ENCODE assay signal across 34 cellular contexts in genomic region chr1:31095985-31096384, GRCh38.
"Had no signal": no experiment of that assay in that cellular context is flagged by ENCODE, and none has a peak within 500 bp of the region (broad histone marks: within the 10 kb centered on the region; RNA-seq: fewer than 3 reads in every experiment).

No MANE protein-coding gene starts in this region.

- H3K36me3 Mint-ChIP-seq: activated naive CD4-positive, alpha-beta T cell treated with anti-CD3 and anti-CD28 coated beads, Interleukin-2, amount 50 U/mL, for 72 hours; brain; WTC11 had no signal

- H3K9ac ChIP-seq: KMS-11 had no signal

- H3K4me1 Mint-ChIP-seq: activated CD4-positive, alpha-beta T cell treated with anti-CD3 and anti-CD28 coated beads for 36 hours; activated CD4-positive, alpha-beta T cell treated with anti-CD3 and anti-CD28 coated beads, Interleukin-2, amount 10 ng/mL, durations not matched to agents 7 days and 5 days; activated naive CD8-positive, alpha-beta T cell treated with anti-CD3 and anti-CD28 coated beads, Interleukin-2, amount 50 U/mL, for 24 hours had no signal

- ATAC-seq: activated CD4-positive, alpha-beta T cell treated with anti-CD3 and anti-CD28 coated beads for 36 hours; activated CD4-positive, CD25-positive, alpha-beta regulatory T cell treated with anti-CD3 and anti-CD28 coated beads, Interleukin-2, amount 50 U/mL, for 24 hours; activated naive CD4-positive, alpha-beta T cell treated with anti-CD3 and anti-CD28 coated beads, Interleukin-2, amount 50 U/mL, for 72 hours; activated naive CD8-positive, alpha-beta T cell treated with anti-CD3 and anti-CD28 coated beads, Interleukin-2, amount 50 U/mL, for 24 hours; activated T-cell treated with anti-CD3 and anti-CD28 coated beads, Interleukin-2, amount 50 U/mL, for 4 hours; WTC11 had no signal

- H3K4me3 ChIP-seq: PC-9 had no signal

- H3K4me2 ChIP-seq: KMS-11, PC-9 had no signal

- H2AFZ ChIP-seq: PC-9 had no signal

- H3K4me3 Mint-ChIP-seq: activated CD4-positive, alpha-beta T cell treated with anti-CD3 and anti-CD28 coated beads for 36 hours; activated CD4-positive, alpha-beta T cell treated with anti-CD3 and anti-CD28 coated beads, Interleukin-2, amount 10 ng/mL, durations not matched to agents 7 days and 5 days; activated naive CD4-positive, alpha-beta T cell treated with anti-CD3 and anti-CD28 coated beads for 36 hours; activated naive CD8-positive, alpha-beta T cell treated with anti-CD3 and anti-CD28 coated beads, Interleukin-2, amount 50 U/mL, for 24 hours; activated T-cell treated with anti-CD3 and anti-CD28 coated beads, Interleukin-2, amount 50 U/mL, for 4 hours; activated T-helper 1 cell treated with anti-CD3 and anti-CD28 coated beads, Interleukin-12 subunit alpha, Interleukin-12 subunit beta, Interleukin-2, Interleukin-4 antibody, amounts not matched to agents 30 ng/mL and 10 ng/mL and 1 ng/mL, durations not matched to agents 14 hours and 24 hours and 36 hours; brain; T-helper 1 cell treated with Interleukin-12 subunit alpha and Interleukin-12 subunit beta and Interleukin-4 antibody, amounts not matched to agents 30 μg/mL and 1 μg/mL, for 36 hours; T-helper 2 cell treated with Interferon-gamma antibody and Interleukin-4, amounts not matched to agents 5 μg/mL and 100 μg/mL, for 36 hours; WTC11 had no signal

- DNase-seq: activated CD4-positive, alpha-beta T cell treated with anti-CD3 and anti-CD28 coated beads for 36 hours; activated CD4-positive, alpha-beta T cell treated with anti-CD3 and anti-CD28 coated beads, Interleukin-2, amount 10 ng/mL, durations not matched to agents 7 days and 5 days; activated CD4-positive, alpha-beta T cell treated with anti-CD3 and anti-CD28 coated beads, Interleukin-2, amount 50 U/mL, for 48 hours; activated CD8-positive, alpha-beta memory T cell treated with anti-CD3 and anti-CD28 coated beads, Interleukin-2, amount 50 U/mL, for 4 hours; activated gamma-delta T cell treated with Interleukin-2 at 50 U/mL for 16 hours; activated naive CD4-positive, alpha-beta T cell treated with anti-CD3 and anti-CD28 coated beads for 36 hours; activated naive CD8-positive, alpha-beta T cell treated with anti-CD3 and anti-CD28 coated beads, Interleukin-2, amount 50 U/mL, for 24 hours; activated T-cell treated with anti-CD3 and anti-CD28 coated beads for 4 hours; activated T-cell treated with anti-CD3 and anti-CD28 coated beads, Interleukin-2, amount 50 U/mL, for 4 hours; anterior cingulate cortex; caudate nucleus; cerebellar nuclear complex; MM.1S; MV-4-11; NCI-H1092; NCI-H1436 treated with DMSO at 0.1 percent for 48 hours; NCI-H187; NCI-H2029 treated with DMSO at 0.1 percent for 48 hours; NCI-H2107; NCI-H2171; NCI-H510A; NCI-H526; NCI-H748 treated with DMSO at 0.1 percent for 48 hours; NK-92 treated with Interleukin-12 subunit alpha and Interleukin-12 subunit beta, amount 100 ng/mL, for 24 hours; PC-9; Right ventricle myocardium superior had no signal

- H3K27me3 Mint-ChIP-seq: activated CD4-positive, alpha-beta T cell treated with anti-CD3 and anti-CD28 coated beads for 36 hours; activated CD4-positive, alpha-beta T cell treated with anti-CD3 and anti-CD28 coated beads, Interleukin-2, amount 10 ng/mL, durations not matched to agents 7 days and 5 days; brain had no signal

- H3K27ac Mint-ChIP-seq: activated CD4-positive, alpha-beta T cell treated with anti-CD3 and anti-CD28 coated beads for 36 hours; activated CD4-positive, alpha-beta T cell treated with anti-CD3 and anti-CD28 coated beads, Interleukin-2, amount 10 ng/mL, durations not matched to agents 7 days and 5 days; activated naive CD4-positive, alpha-beta T cell treated with anti-CD3 and anti-CD28 coated beads for 36 hours; activated naive CD4-positive, alpha-beta T cell treated with anti-CD3 and anti-CD28 coated beads, Interleukin-2, amount 50 U/mL, for 72 hours; activated naive CD8-positive, alpha-beta T cell treated with anti-CD3 and anti-CD28 coated beads, Interleukin-2, amount 50 U/mL, for 24 hours; activated T-helper 1 cell treated with anti-CD3 and anti-CD28 coated beads, Interleukin-12 subunit alpha, Interleukin-12 subunit beta, Interleukin-2, Interleukin-4 antibody, amounts not matched to agents 30 ng/mL and 10 ng/mL and 1 ng/mL, durations not matched to agents 14 hours and 24 hours and 36 hours; brain; T-helper 1 cell treated with Interleukin-12 subunit alpha and Interleukin-12 subunit beta and Interleukin-4 antibody, amounts not matched to agents 30 μg/mL and 1 μg/mL, for 36 hours; T-helper 2 cell treated with Interferon-gamma antibody and Interleukin-4, amounts not matched to agents 5 μg/mL and 100 μg/mL, for 36 hours; WTC11 had no signal

- H3K27ac ChIP-seq: KMS-11, PC-9 had no signal

- H3K9me3 Mint-ChIP-seq: activated CD4-positive, alpha-beta T cell treated with anti-CD3 and anti-CD28 coated beads, Interleukin-2, amount 10 ng/mL, durations not matched to agents 7 days and 5 days; activated naive CD4-positive, alpha-beta T cell treated with anti-CD3 and anti-CD28 coated beads for 36 hours; activated naive CD4-positive, alpha-beta T cell treated with anti-CD3 and anti-CD28 coated beads, Interleukin-2, amount 50 U/mL, for 72 hours; activated naive CD8-positive, alpha-beta T cell treated with anti-CD3 and anti-CD28 coated beads, Interleukin-2, amount 50 U/mL, for 24 hours; activated T-cell treated with anti-CD3 and anti-CD28 coated beads, Interleukin-2, amount 50 U/mL, for 4 hours; activated T-helper 1 cell treated with anti-CD3 and anti-CD28 coated beads, Interleukin-12 subunit alpha, Interleukin-12 subunit beta, Interleukin-2, Interleukin-4 antibody, amounts not matched to agents 30 ng/mL and 10 ng/mL and 1 ng/mL, durations not matched to agents 14 hours and 24 hours and 36 hours; brain; T-helper 1 cell treated with Interleukin-12 subunit alpha and Interleukin-12 subunit beta and Interleukin-4 antibody, amounts not matched to agents 30 μg/mL and 1 μg/mL, for 36 hours; T-helper 2 cell treated with Interferon-gamma antibody and Interleukin-4, amounts not matched to agents 5 μg/mL and 100 μg/mL, for 36 hours; WTC11 had no signal
